Comparison of ENCODE assay signal across 8 cellular contexts in genomic region chr13:38338089-38338488, GRCh38.
"Had no signal": no experiment of that assay in that cellular context is flagged by ENCODE, and none has a peak within 500 bp of the region (broad histone marks: within the 10 kb centered on the region; RNA-seq: fewer than 3 reads in every experiment).

No MANE protein-coding gene starts in this region.

- H3K9me3 Mint-ChIP-seq: H9, IgD-negative memory B cell had no signal

- H3K27ac Mint-ChIP-seq: IgD-negative memory B cell had no signal

- H3K4me1 Mint-ChIP-seq: IgD-negative memory B cell had no signal

- FAIRE-seq: H54, HTR-8/SVneo had no signal

- DNase-seq: GOT3, H9, HCEC 1CT, Kasumi-1, KG1 had no signal

- H3K4me3 Mint-ChIP-seq: H9, IgD-negative memory B cell had no signal

- H3K27me3 Mint-ChIP-seq: IgD-negative memory B cell had no signal
